Comparison of ENCODE assay signal across 10 cellular contexts in the genomic region with DNA sequence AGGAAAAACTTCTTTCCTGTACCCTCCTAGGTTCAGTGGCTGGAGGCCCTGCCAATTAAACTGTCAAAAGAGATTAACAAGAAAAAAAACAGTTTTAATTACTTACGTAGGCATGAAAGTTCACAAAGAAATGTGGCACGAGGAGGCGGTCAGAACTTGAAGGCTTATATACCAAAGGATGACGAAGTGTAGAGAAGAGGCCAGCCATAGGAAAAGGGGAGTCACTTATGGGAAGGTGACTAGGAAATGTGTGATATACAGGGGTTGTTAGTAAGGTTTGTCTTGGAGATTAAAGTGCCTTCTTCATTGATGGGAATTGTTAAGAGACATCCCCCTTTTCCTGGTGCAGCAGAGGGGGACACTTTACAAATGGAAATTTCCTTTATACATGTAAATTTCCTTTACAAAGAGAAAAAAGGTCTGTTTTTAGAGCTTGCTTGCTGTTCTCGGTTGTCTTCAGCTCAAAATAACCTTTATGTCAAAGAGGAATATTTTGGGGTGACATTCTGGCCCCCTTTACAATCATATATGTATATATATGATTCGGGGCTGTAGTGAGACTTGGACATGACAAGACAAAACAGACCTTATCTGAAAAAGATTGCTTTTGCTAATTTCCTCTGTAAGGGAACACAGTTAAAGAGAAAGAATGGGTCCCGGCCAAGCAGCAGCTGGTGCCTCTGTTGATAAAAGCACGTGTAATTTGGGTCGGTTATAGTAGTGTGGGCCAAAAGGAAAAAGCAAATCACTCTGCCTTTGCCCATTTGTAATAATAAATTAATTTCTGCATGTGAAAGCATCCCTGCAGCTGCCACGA.
DNase-seq lines count a peak whose midpoint lies in the region; ATAC-seq lines count a peak whose summit lies in the region.
"Had no signal": no experiment of that assay in that cellular context is flagged by ENCODE, and none has a peak within 500 bp of the region (broad histone marks: within the 10 kb centered on the region; RNA-seq: fewer than 3 reads in every experiment).

No MANE protein-coding gene starts in this region.

- H3K9ac ChIP-seq in subcutaneous abdominal adipose tissue (ENCODE audit: low read length in 5 of 5) = peak overlapping the region in 2 of 5 donors; percentile 25 to 59

- peak overlapping the region; percentile 33 for H3K27ac ChIP-seq in subcutaneous abdominal adipose tissue (ENCODE audit: low read depth, low read length)

- peak overlapping the region in 1 of 5 donors; percentile 0 for H3K4me3 ChIP-seq in subcutaneous abdominal adipose tissue (ENCODE audit: low read depth in 1 of 5, low read length in 5 of 5)

- H3K27me3 ChIP-seq in subcutaneous abdominal adipose tissue (ENCODE audit: control insufficient read depth in 5 of 5, insufficient read depth in 4 of 5, low read length in 5 of 5) = no peaks in the 10 kb centered on the region

- H3K36me3 ChIP-seq in subcutaneous abdominal adipose tissue (ENCODE audit: control insufficient read depth in 5 of 5, insufficient read depth in 5 of 5, low read length in 5 of 5) = no peaks in the 10 kb centered on the region

- ATAC-seq in HG03097 (IDR thresholded peaks at IDR 0.05; ENCODE audit: low FRiP score, unreplicated experiment) (no peak), GM18498 (IDR thresholded peaks at IDR 0.05; ENCODE audit: unreplicated experiment) (no peak), GM21447 (IDR thresholded peaks at IDR 0.05; ENCODE audit: unreplicated experiment) (no peak)
- ATAC-seq: T-cell had no signal

- peaks cover 8 to 55% (median 38%) of the 10 kb centered on the region in 5 donors for H3K4me1 ChIP-seq in subcutaneous abdominal adipose tissue (ENCODE audit: control insufficient read depth in 5 of 5, insufficient read depth in 5 of 5, low read length in 5 of 5)

- DNase-seq in NCI-H1092 (lab: John Stamatoyannopoulos, UW) (peak; percentile 13), astrocyte of the hippocampus (ENCODE audit: low read depth, low spot score) (peak; percentile 53), iPS-NIHi7 (ENCODE audit: extremely low spot score) (peak; percentile 24)
- DNase-seq: activated T-cell treated with anti-CD3 and anti-CD28 coated beads, Interleukin-2, amount 50 U/mL, for 24 hours; NCI-H1436 treated with DMSO at 0.1 percent for 48 hours; T-cell had no signal

- H3K9me3 ChIP-seq in subcutaneous abdominal adipose tissue (ENCODE audit: control insufficient read depth in 5 of 5, low read length in 5 of 5) = no peaks in the 10 kb centered on the region
